ENCODE assay signal across 20 cellular contexts in genomic region chr16:48358419-48358818, GRCh38.
"Had no signal": no experiment of that assay in that cellular context is flagged by ENCODE, and none has a peak within 500 bp of the region (broad histone marks: within the 10 kb centered on the region; RNA-seq: fewer than 3 reads in every experiment).

No MANE protein-coding gene starts in this region.

- DNase-seq: cortex of kidney; effector memory CD4-positive, alpha-beta T cell; heart left ventricle; hypothalamus; kidney glomerular epithelial cell; mammary epithelial cell; mucosa of descending colon; naive thymus-derived CD8-positive, alpha-beta T cell; nucleus accumbens; ovary; right cardiac atrium; small intestine; stimulated activated CD4-positive, alpha-beta T cell treated with anti-CD3 and anti-CD28 coated beads, Interleukin-12 subunit alpha, Interleukin-12 subunit beta, amount 100 ng/mL, for 4 hours; testis; upper lobe of right lung had no signal

- H3K4me3 Mint-ChIP-seq: naive thymus-derived CD8-positive, alpha-beta T cell; neural progenitor cell; stimulated activated naive CD8-positive, alpha-beta T cell treated with anti-CD3 and anti-CD28 coated beads, Interleukin-15, Interleukin-2, amounts not matched to agents 100 ng/mL and 50 ng/mL, for 24 hours had no signal

- H3K27ac Mint-ChIP-seq: neural progenitor cell; stimulated activated naive CD8-positive, alpha-beta T cell treated with anti-CD3 and anti-CD28 coated beads, Interleukin-15, Interleukin-2, amounts not matched to agents 100 ng/mL and 50 ng/mL, for 24 hours had no signal

- H3K9me3 Mint-ChIP-seq: naive thymus-derived CD8-positive, alpha-beta T cell; stimulated activated naive CD8-positive, alpha-beta T cell treated with anti-CD3 and anti-CD28 coated beads, Interleukin-15, Interleukin-2, amounts not matched to agents 100 ng/mL and 50 ng/mL, for 24 hours had no signal

- H3K27me3 Mint-ChIP-seq: naive thymus-derived CD8-positive, alpha-beta T cell; stimulated activated naive CD8-positive, alpha-beta T cell treated with anti-CD3 and anti-CD28 coated beads, Interleukin-15, Interleukin-2, amounts not matched to agents 100 ng/mL and 50 ng/mL, for 24 hours had no signal

- ATAC-seq: esophagus mucosa; heart left ventricle; mucosa of descending colon; naive thymus-derived CD8-positive, alpha-beta T cell; right cardiac atrium; upper lobe of right lung had no signal

- H3K9me3 ChIP-seq: heart left ventricle, mucosa of descending colon, ovary, testis, tibial nerve, upper lobe of right lung, vagina had no signal
